Comparison of ENCODE assay signal across 9 cellular contexts in genomic region chr18:62637807-62638687, GRCh38.
DNase-seq lines count a peak whose midpoint lies in the region; ATAC-seq and TF ChIP-seq lines count a peak whose summit lies in the region.
"Had no signal": no experiment of that assay in that cellular context is flagged by ENCODE, and none has a peak within 500 bp of the region (broad histone marks: within the 10 kb centered on the region; RNA-seq: fewer than 3 reads in every experiment).

No MANE protein-coding gene starts in this region.

- no peak overlapping the region for H3K9ac ChIP-seq in smooth muscle cell (ENCODE audit: low read depth)

- no peak overlapping the region for H3K4me2 ChIP-seq in smooth muscle cell

- peaks cover 9% of the 10 kb centered on the region for H3K4me1 Mint-ChIP-seq in endothelial cell (ENCODE audit: unreplicated experiment)

- H3K79me2 ChIP-seq in smooth muscle cell (ENCODE audit: low read depth) = no peaks in the 10 kb centered on the region

- no peaks in the 10 kb centered on the region for H4K20me1 ChIP-seq in smooth muscle cell (ENCODE audit: low read depth)

- H3K27ac ChIP-seq in smooth muscle cell (ENCODE audit: low read depth) (no peak overlapping the region), esophagus muscularis mucosa (replicated peaks in 1 of 4) (no peak overlapping the region)
- H3K27ac ChIP-seq: skin epidermis had no signal

- H3K27me3 Mint-ChIP-seq in endothelial cell (ENCODE audit: unreplicated experiment) = peaks cover 2% of the 10 kb centered on the region

- no peak for TF ChIP-seq EP300 in esophagus muscularis mucosa (IDR thresholded peaks at IDR 0.05)

- H3K36me3 Mint-ChIP-seq in endothelial cell (ENCODE audit: low read depth, unreplicated experiment) = no peaks in the 10 kb centered on the region

- peak; percentile 74 for ATAC-seq in GM21381 (IDR thresholded peaks at IDR 0.05; ENCODE audit: unreplicated experiment)

- H3K9me3 ChIP-seq in smooth muscle cell (replicated peaks; ENCODE audit: low read depth) (no peaks in the 10 kb centered on the region), esophagus muscularis mucosa (no peaks in the 10 kb centered on the region)

- WGBS in smooth muscle cell (ENCODE audit: low lambda C conversion rate) = 65% methylated on average over 7 of the region's 7 CpGs
- WGBS in esophagus muscularis mucosa = 69% methylated on average over 7 of the region's 7 CpGs

- H3K36me3 ChIP-seq in smooth muscle cell (ENCODE audit: low read depth) = no peaks in the 10 kb centered on the region
- H3K36me3 ChIP-seq in esophagus muscularis mucosa = no peaks in the 10 kb centered on the region

- H2AFZ ChIP-seq in smooth muscle cell (ENCODE audit: low read depth) = no peak overlapping the region

- H3K27ac Mint-ChIP-seq in endothelial cell (ENCODE audit: unreplicated experiment) = no peak overlapping the region

- TF ChIP-seq POLR2A in esophagus muscularis mucosa (IDR thresholded peaks at IDR 0.05; ENCODE audit: low read depth) = no peak

- H3K27me3 ChIP-seq in smooth muscle cell (ENCODE audit: low read depth) = no peaks in the 10 kb centered on the region
- peaks cover 0 to 6% (median 0%) of the 10 kb centered on the region in 4 donors for H3K27me3 ChIP-seq in esophagus muscularis mucosa

- H3K9me3 Mint-ChIP-seq in endothelial cell (ENCODE audit: unreplicated experiment) = no peaks in the 10 kb centered on the region

- TF ChIP-seq CTCF in endothelial cell (IDR thresholded peaks at IDR 0.05; ENCODE audit: unreplicated experiment) (peak; percentile 61), smooth muscle cell (IDR thresholded peaks at IDR 0.05; ENCODE audit: borderline replicate concordance, insufficient read depth, poor library complexity, severe bottlenecking) (peak; percentile 29), esophagus muscularis mucosa (IDR thresholded peaks at IDR 0.05) (peak in 1 of 3 experiments; percentile 42)

- H3K4me1 ChIP-seq in smooth muscle cell (ENCODE audit: low read depth) (peaks cover 1% of the 10 kb centered on the region), esophagus muscularis mucosa (peaks cover 0 to 6% (median 4%) of the 10 kb centered on the region in 4 donors)

- H3F3A ChIP-seq in smooth muscle cell (ENCODE audit: low read depth) = no peaks in the 10 kb centered on the region

- peak; percentile 79 for DNase-seq in D341Med (ENCODE audit: low spot score)
- DNase-seq in MV-4-11 (lab: John Stamatoyannopoulos, UW) = peak; percentile 16
- peak; percentile 75 for DNase-seq in activated CD4-positive, alpha-beta T cell treated with anti-CD3 and anti-CD28 coated beads for 48 hours
- peak; percentile 51 for DNase-seq in endothelial cell (ENCODE audit: low spot score)
- no peak for DNase-seq in smooth muscle cell (lab: John Stamatoyannopoulos, UW; ENCODE audit: unreplicated experiment)
- no peak for DNase-seq in esophagus muscularis mucosa (ENCODE audit: extremely low spot score)
- DNase-seq in NCI-H524 treated with DMSO at 0.1 percent for 48 hours (lab: John Stamatoyannopoulos, UW) = no peak

- no peak overlapping the region for H3K4me3 Mint-ChIP-seq in endothelial cell (ENCODE audit: unreplicated experiment)

- intact Hi-C loops in esophagus muscularis mucosa (cut with DNase I) = no loop called here

- H3K4me3 ChIP-seq in smooth muscle cell (no peak overlapping the region), esophagus muscularis mucosa (no peak overlapping the region)
- H3K4me3 ChIP-seq: skin epidermis had no signal

Comparison
In these comparisons a context has a peak if more than half of its experiments do, and no peak if none do; other contexts are left out.
1. DNase-seq: peak in D341Med (single experiment), MV-4-11 (single experiment), activated CD4-positive, alpha-beta T cell treated with anti-CD3 and anti-CD28 coated beads for 48 hours (single experiment) and endothelial cell (single experiment); none in smooth muscle cell (single experiment), esophagus muscularis mucosa (single experiment) and NCI-H524 treated with DMSO at 0.1 percent for 48 hours (single experiment).